ENCODE assay signal across 14 cellular contexts in genomic region chr2:135252805-135253458, GRCh38.
DNase-seq lines count a peak whose midpoint lies in the region; TF ChIP-seq lines count a peak whose summit lies in the region.
"Had no signal": no experiment of that assay in that cellular context is flagged by ENCODE, and none has a peak within 500 bp of the region (broad histone marks: within the 10 kb centered on the region; RNA-seq: fewer than 3 reads in every experiment).

No MANE protein-coding gene starts in this region.

- no peak overlapping the region for H3K4me3 Mint-ChIP-seq in osteocyte (ENCODE audit: unreplicated experiment)
- H3K4me3 Mint-ChIP-seq: B cell; CD4-positive, alpha-beta T cell had no signal

- no peak overlapping the region for H3K27ac Mint-ChIP-seq in osteocyte (ENCODE audit: unreplicated experiment)
- H3K27ac Mint-ChIP-seq: B cell; CD4-positive, alpha-beta T cell had no signal

- DNase-seq in H7 (peak; percentile 12), kidney glomerular epithelial cell (lab: John Stamatoyannopoulos, UW) (no peak), osteocyte (ENCODE audit: extremely low spot score, unreplicated experiment) (no peak), NCI-H774 (lab: John Stamatoyannopoulos, UW) (no peak)
- no peak for DNase-seq in stimulated activated naive CD4-positive, alpha-beta T cell treated with Interleukin-2 at 50 U/mL for 16 hours (lab: John Stamatoyannopoulos, UW)
- DNase-seq: C1 segment of cervical spinal cord; Calu3; CD4-positive, alpha-beta T cell; DMS 273 treated with DMSO at 0.1 percent for 48 hours; DMS79; EL had no signal

- no peaks in the 10 kb centered on the region for H4K20me1 ChIP-seq in OCI-LY1 (ENCODE audit: insufficient read depth, low read length)

- no peaks in the 10 kb centered on the region for H3K79me2 ChIP-seq in OCI-LY1 (ENCODE audit: insufficient read depth, low read length)

- H3K27me3 ChIP-seq in H7 (ENCODE audit: control insufficient read depth, insufficient read depth, low read length) (no peaks in the 10 kb centered on the region), OCI-LY1 (ENCODE audit: insufficient read depth, low read length) (no peaks in the 10 kb centered on the region), iPS-15b (ENCODE audit: control insufficient read depth, insufficient read depth, low read length) (no peaks in the 10 kb centered on the region)

- H3K36me3 ChIP-seq in H7 (replicated peaks; ENCODE audit: control insufficient read depth, insufficient read depth, low read length) (no peaks in the 10 kb centered on the region), OCI-LY1 (ENCODE audit: insufficient read depth, low read length) (peaks cover 5% of the 10 kb centered on the region; the same call in 1 of the 2 replicates), iPS-15b (ENCODE audit: control insufficient read depth, insufficient read depth, low read length) (no peaks in the 10 kb centered on the region)

- peak overlapping the region; percentile 61 for H3K27ac ChIP-seq in OCI-LY1 (ENCODE audit: low read depth, low read length, poor library complexity, severe bottlenecking)

- H3K9me3 ChIP-seq in OCI-LY1 (ENCODE audit: low read length): no peaks in the 10 kb centered on the region
- H3K9me3 ChIP-seq in iPS-15b (ENCODE audit: control insufficient read depth, insufficient read depth, low read length): no peaks in the 10 kb centered on the region

- TF ChIP-seq CTCF in OCI-LY1 (IDR thresholded peaks at IDR 0.05; ENCODE audit: low read length) (no peak), osteocyte (IDR thresholded peaks at IDR 0.05) (no peak)

- H2AFZ ChIP-seq in OCI-LY1 (ENCODE audit: low read length): no peak overlapping the region

- H3K4me3 ChIP-seq in H7 (ENCODE audit: insufficient read depth, low read depth, low read length) (no peak overlapping the region), OCI-LY1 (ENCODE audit: low read depth, low read length, poor library complexity, severe bottlenecking) (no peak overlapping the region), iPS-15b (ENCODE audit: low read depth, low read length) (no peak overlapping the region)

- H3K27me3 Mint-ChIP-seq in osteocyte (ENCODE audit: unreplicated experiment): no peaks in the 10 kb centered on the region
- H3K27me3 Mint-ChIP-seq: B cell; CD4-positive, alpha-beta T cell had no signal

- H3K4me2 ChIP-seq in OCI-LY1 (ENCODE audit: low read length): no peak overlapping the region

- H3K9ac ChIP-seq in OCI-LY1 (ENCODE audit: low read length): no peak overlapping the region
- H3K9ac ChIP-seq in iPS-15b (ENCODE audit: low read depth, low read length): peak overlapping the region; percentile 29

- H3K4me1 Mint-ChIP-seq in osteocyte (ENCODE audit: unreplicated experiment): no peaks in the 10 kb centered on the region

- H3K9me2 ChIP-seq in OCI-LY1 (ENCODE audit: low read depth, low read length): no peaks in the 10 kb centered on the region

- H3K4me1 ChIP-seq in OCI-LY1 (ENCODE audit: insufficient read depth, low read length, severe bottlenecking) (peaks cover 38% of the 10 kb centered on the region), iPS-15b (ENCODE audit: control insufficient read depth, insufficient read depth, low read length) (peaks cover 5% of the 10 kb centered on the region)

- peaks cover 10% of the 10 kb centered on the region for H3K36me3 Mint-ChIP-seq in osteocyte (ENCODE audit: unreplicated experiment)

- H3F3A ChIP-seq in OCI-LY1 (ENCODE audit: insufficient read depth, low read length): no peaks in the 10 kb centered on the region

- H3K9me3 Mint-ChIP-seq in osteocyte (ENCODE audit: unreplicated experiment): peaks cover 9% of the 10 kb centered on the region
